In the genomic region with DNA sequence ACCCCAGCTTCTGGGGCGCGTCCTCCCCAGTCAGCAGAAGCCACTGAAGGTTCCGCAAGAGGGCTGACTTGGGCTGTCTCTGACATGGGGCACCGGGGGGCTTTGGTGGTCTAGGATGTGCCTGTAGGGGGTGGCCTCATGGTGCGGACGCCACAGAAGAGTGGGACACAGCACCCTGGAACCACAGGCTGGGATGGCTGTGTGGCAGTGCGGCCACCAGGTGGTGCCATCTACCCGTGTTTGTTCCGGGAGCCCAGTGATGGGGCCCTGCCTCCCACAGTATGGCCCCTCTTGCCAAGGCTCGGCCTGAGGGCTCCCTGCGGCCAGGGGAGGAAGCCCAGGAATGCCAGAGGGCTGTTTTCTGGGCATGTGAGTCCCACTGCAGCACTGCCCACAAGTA, we compare ENCODE assay signal across 8 cellular contexts. TPM values are rescaled to one million over a fixed set of nuclear protein-coding genes. Genes with fewer than 3 reads are reported as not detected.
DNase-seq lines count a peak whose midpoint lies in the region; ATAC-seq and TF ChIP-seq lines count a peak whose summit lies in the region.
"Not testable (repeated sequence)": the region's sequence is repeated elsewhere in the genome, so short reads cannot be mapped to it uniquely, and the experiment has no call there.

No MANE protein-coding gene starts in this region.

- intact Hi-C loops in Panc1 (cut with micrococcal nuclease; ENCODE audit: unreplicated experiment); left cardiac atrium (cut with DNase I): not testable (repeated sequence)

- peak; percentile 84 for ATAC-seq in GM19025 (IDR thresholded peaks at IDR 0.05; ENCODE audit: low read depth, unreplicated experiment)
- peak; percentile 93 for ATAC-seq in GM21825 (IDR thresholded peaks at IDR 0.05; ENCODE audit: unreplicated experiment)
- peak; percentile 94 for ATAC-seq in HG03066 (IDR thresholded peaks at IDR 0.05; ENCODE audit: low read depth, unreplicated experiment)
- ATAC-seq in Panc1 = peak; percentile 96
- ATAC-seq in activated naive CD8-positive, alpha-beta T cell treated with anti-CD3 and anti-CD28 coated beads, Interleukin-2, amount 10 ng/mL, durations not matched to agents 7 days and 5 days (ENCODE audit: low read depth) = peak; percentile 93
- ATAC-seq in left cardiac atrium = peak; percentile 95 to 97

- H3K9me3 Mint-ChIP-seq in activated naive CD8-positive, alpha-beta T cell treated with anti-CD3 and anti-CD28 coated beads, Interleukin-2, amount 10 ng/mL, durations not matched to agents 7 days and 5 days; osteocyte (ENCODE audit: unreplicated experiment): not testable (repeated sequence)

- DNase-seq in BE2C = peak; percentile 13
- not testable (repeated sequence) for DNase-seq in Panc1 (ENCODE audit: low read depth, low spot score); activated naive CD8-positive, alpha-beta T cell treated with anti-CD3 and anti-CD28 coated beads, Interleukin-2, amount 10 ng/mL, durations not matched to agents 7 days and 5 days; left cardiac atrium; osteocyte (ENCODE audit: extremely low spot score, unreplicated experiment)

- POLR2A ChIA-PET in Panc1 (lab: Charles Lee); activated naive CD8-positive, alpha-beta T cell treated with anti-CD3 and anti-CD28 coated beads, Interleukin-2, amount 10 ng/mL, durations not matched to agents 7 days and 5 days (lab: Charles Lee): not testable (repeated sequence)

- H3K36me3 ChIP-seq in BE2C; Panc1 (ENCODE audit: control insufficient read depth, insufficient read depth, low read length): not testable (repeated sequence)

- not testable (repeated sequence) for H3K27me3 ChIP-seq in BE2C; Panc1 (ENCODE audit: control insufficient read depth, insufficient read depth, low read length)

- H3K9me3 ChIP-seq in BE2C; Panc1 (ENCODE audit: control insufficient read depth, insufficient read depth, low read depth, low read length): not testable (repeated sequence)

- CTCF ChIA-PET in Panc1 (lab: Charles Lee) = not testable (repeated sequence)

- not testable (repeated sequence) for H3K27me3 Mint-ChIP-seq in activated naive CD8-positive, alpha-beta T cell treated with anti-CD3 and anti-CD28 coated beads, Interleukin-2, amount 10 ng/mL, durations not matched to agents 7 days and 5 days; osteocyte (ENCODE audit: unreplicated experiment)

- not testable (repeated sequence) for H3K4me3 Mint-ChIP-seq in activated naive CD8-positive, alpha-beta T cell treated with anti-CD3 and anti-CD28 coated beads, Interleukin-2, amount 10 ng/mL, durations not matched to agents 7 days and 5 days; osteocyte (ENCODE audit: unreplicated experiment)

- H3K4me3 ChIP-seq in BE2C (ENCODE audit: low read depth, low read length); Panc1 (ENCODE audit: low read depth in 2 of 2, low read length in 2 of 2): not testable (repeated sequence)

- in situ Hi-C loops in Panc1 (cut with HindIII; ENCODE audit: low pct_unique_long_range_greater_than_20kb, low sequenced_read_pairs) = not testable (repeated sequence)

- TF ChIP-seq CTCF in BE2C (IDR thresholded peaks at IDR 0.05; ENCODE audit: low read depth, low read length); Panc1 (IDR thresholded peaks at IDR 0.05): not testable (repeated sequence)
- peak; percentile 44 for TF ChIP-seq CTCF in osteocyte (IDR thresholded peaks at IDR 0.05)

- not testable (repeated sequence) for BruUV-seq in Panc1 (replicated peaks; lab: Mats Ljungman, UMichigan)

- H3K36me3 Mint-ChIP-seq in activated naive CD8-positive, alpha-beta T cell treated with anti-CD3 and anti-CD28 coated beads, Interleukin-2, amount 10 ng/mL, durations not matched to agents 7 days and 5 days; osteocyte (ENCODE audit: unreplicated experiment): not testable (repeated sequence)

- H3K4me1 Mint-ChIP-seq in activated naive CD8-positive, alpha-beta T cell treated with anti-CD3 and anti-CD28 coated beads, Interleukin-2, amount 10 ng/mL, durations not matched to agents 7 days and 5 days; osteocyte (ENCODE audit: unreplicated experiment): not testable (repeated sequence)

- not testable (repeated sequence) for H3K4me1 ChIP-seq in BE2C; Panc1 (ENCODE audit: control insufficient read depth, insufficient read depth, low read length)

- not testable (repeated sequence) for H3K27ac ChIP-seq in Panc1 (ENCODE audit: low read length)

- H3K27ac Mint-ChIP-seq in activated naive CD8-positive, alpha-beta T cell treated with anti-CD3 and anti-CD28 coated beads, Interleukin-2, amount 10 ng/mL, durations not matched to agents 7 days and 5 days; osteocyte (ENCODE audit: unreplicated experiment): not testable (repeated sequence)

RNA-seq across cellular contexts. Expression of a gene that starts 38.6 kb away (rescaled TPM):
- polyA plus RNA-seq in BE2C (2012; ENCODE audit: insufficient read depth, insufficient read length, low read depth) = 10.2 TPM
- total RNA-seq in Panc1 (2021; ENCODE audit: unreplicated experiment) (5.8 TPM), left cardiac atrium (under 1 TPM; 0.92 to 0.97 TPM), osteocyte (2.6 and 2.8 TPM in 2 replicates)
- 9.4 TPM for polyA plus RNA-seq in Panc1 (2012; ENCODE audit: insufficient read length)
- total RNA-seq in activated naive CD8-positive, alpha-beta T cell treated with anti-CD3 and anti-CD28 coated beads, Interleukin-2, amount 10 ng/mL, durations not matched to agents 7 days and 5 days = 1 to 10 TPM; 4.6 to 4.7 TPM
